In the genomic region with DNA sequence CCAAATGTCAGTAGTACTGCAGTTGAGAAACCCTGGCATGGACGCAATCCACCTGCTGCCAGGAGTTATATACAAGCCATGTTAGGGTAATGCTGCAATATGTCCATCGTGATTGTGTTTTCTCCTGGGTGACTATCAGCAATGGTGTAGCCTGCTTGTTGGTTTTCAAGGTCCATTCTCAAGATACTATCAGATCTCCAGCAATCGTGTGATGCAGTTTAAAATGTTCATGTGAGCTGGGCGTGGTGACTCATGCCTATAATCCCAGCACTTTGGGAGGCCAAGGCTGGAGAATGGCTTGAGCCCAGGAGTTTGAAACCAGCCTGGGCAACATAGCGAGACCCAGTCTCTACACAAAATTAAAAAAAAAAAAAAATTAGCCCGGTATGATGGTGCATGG, we compare ENCODE assay signal across 1 cellular context.
TF ChIP-seq lines count a peak whose summit lies in the region.

No MANE protein-coding gene starts in this region.

TF ChIP-seq in K562, 482 proteins besides CTCF, POLR2A, EP300 and RAD21:
- TF ChIP-seq TRIM24 (IDR thresholded peaks at IDR 0.05) (peak in 1 of 2 experiments; percentile 48; a peak in 1 of 4 replicates), ZNF507 (tag; conservative IDR thresholded peaks at IDR 0.05) (no peak), POLR3A (IDR thresholded peaks at IDR 0.05; ENCODE audit: borderline replicate concordance, extremely low read depth, insufficient read depth, insufficient read length) (no peak), PHB (CRISPR knock-in tag; IDR thresholded peaks at IDR 0.05) (no peak), JUND (IDR thresholded peaks at IDR 0.05; ENCODE audit: borderline replicate concordance, low read depth, low read length) (peak; percentile 76; the same call in 1 of the 2 replicates), JUND (tag; IDR thresholded peaks at IDR 0.05; ENCODE audit: borderline replicate concordance, low read depth, low read length) (peak; percentile 81; the same call in 2 of the 3 replicates), FOXJ2 (tag; IDR thresholded peaks at IDR 0.05) (peak; percentile 96), SMARCA4 (IDR thresholded peaks at IDR 0.05) (0 out of 2 replicates have a peak, but pooled peaks have one; percentile 33), ZNF583 (CRISPR knock-in tag; IDR thresholded peaks at IDR 0.05) (no peak), GATA2 (CRISPR knock-in tag; IDR thresholded peaks at IDR 0.05) (0 out of 2 replicates have a peak, but pooled peaks have one; percentile 19), ELF1 (tag; IDR thresholded peaks at IDR 0.05) (no peak), CBFA2T3 (IDR thresholded peaks at IDR 0.05) (peak; percentile 57), CBFB (CRISPR knock-in tag; IDR thresholded peaks at IDR 0.05) (no peak), ARID1B (IDR thresholded peaks at IDR 0.05) (0 out of 2 replicates have a peak, but pooled peaks have one; percentile 51), ADNP (tag; IDR thresholded peaks at IDR 0.05) (peak; percentile 69; the same call in 1 of the 2 replicates), IFI16 (CRISPR knock-in tag; IDR thresholded peaks at IDR 0.05) (no peak), SMARCE1 (IDR thresholded peaks at IDR 0.05) (peak; percentile 47; the same call in 1 of the 2 replicates), JUN (IDR thresholded peaks at IDR 0.05; ENCODE audit: borderline replicate concordance, low read depth, low read length) (peak; percentile 34; the same call in 1 of the 2 replicates), JUN (CRISPR knock-in tag; IDR thresholded peaks at IDR 0.05; ENCODE audit: borderline replicate concordance) (no peak), RCOR1 (IDR thresholded peaks at IDR 0.05; ENCODE audit: borderline replicate concordance in 1 of 2, low read depth in 2 of 2, low read length in 2 of 2) (0 out of 4 replicates have a peak, but pooled peaks of 1 of the 2 experiments have one; percentile 42), CBFA2T2 (conservative IDR thresholded peaks at IDR 0.05) (0 out of 2 replicates have a peak, but pooled peaks have one; percentile 10), CTBP1 (IDR thresholded peaks at IDR 0.05; ENCODE audit: borderline replicate concordance) (peak; percentile 63; the same call in 1 of the 2 replicates), DPF2 (IDR thresholded peaks at IDR 0.05) (peak; percentile 37; the same call in 1 of the 2 replicates), FOSL1 (tag; conservative IDR thresholded peaks at IDR 0.05) (peak; percentile 94), DACH1 (IDR thresholded peaks at IDR 0.05; ENCODE audit: partially characterized antibody) (no peak)
- TF ChIP-seq, protein P1, sequence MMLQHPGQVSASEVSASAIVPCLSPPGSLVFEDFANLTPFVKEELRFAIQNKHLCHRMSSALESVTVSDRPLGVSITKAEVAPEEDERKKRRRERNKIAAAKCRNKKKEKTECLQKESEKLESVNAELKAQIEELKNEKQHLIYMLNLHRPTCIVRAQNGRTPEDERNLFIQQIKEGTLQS (IDR thresholded peaks at IDR 0.05): peak; percentile 82
- TF ChIP-seq, protein P1 (CRISPR knock-in tag; conservative IDR thresholded peaks at IDR 0.05): no peak
